ENCODE assay signal across 8 cellular contexts in genomic region chr2:26577442-26578433, GRCh38.
A peak's percentile ranks its signal among the peaks of the same experiment; 100 is the strongest.
DNase-seq lines count a peak whose midpoint lies in the region; ATAC-seq and TF ChIP-seq lines count a peak whose summit lies in the region.

No MANE protein-coding gene starts in this region.

- H3K9me3 Mint-ChIP-seq in memory B cell = no peaks in the 10 kb centered on the region

- H3K4me1 Mint-ChIP-seq in memory B cell = no peaks in the 10 kb centered on the region

- no peaks in the 10 kb centered on the region for H3K36me3 Mint-ChIP-seq in memory B cell

- DNase-seq in BE2C (peak; percentile 82), H4 (ENCODE audit: low spot score) (peak; percentile 36), NCI-H510A treated with DMSO at 0.1 percent for 48 hours (lab: John Stamatoyannopoulos, UW) (peak; percentile 76), ecto neural progenitor cell (ENCODE audit: low spot score) (peak; percentile 84), memory B cell (ENCODE audit: low spot score in 2 of 2) (peak; percentile 39 to 66)
- DNase-seq in activated CD4-positive, alpha-beta T cell treated with anti-CD3 and anti-CD28 coated beads, Interleukin-2, amount 50 U/mL, for 24 hours (ENCODE audit: low read depth in 1 of 2, low spot score in 1 of 2) = peak; percentile 50 to 58
- DNase-seq in stimulated activated CD8-positive, alpha-beta memory T cell treated with anti-CD3 and anti-CD28 coated beads, Interleukin-15, amount 100 ng/mL, for 4 hours (ENCODE audit: low read depth in 2 of 2) = peak; percentile 11 to 22

- H3K36me3 ChIP-seq in BE2C = no peaks in the 10 kb centered on the region

- no peaks in the 10 kb centered on the region for H3K9me3 ChIP-seq in BE2C

- no peaks in the 10 kb centered on the region for H3K4me1 ChIP-seq in BE2C

- no peaks in the 10 kb centered on the region for H3K27me3 ChIP-seq in BE2C

- peak; percentile 98 for TF ChIP-seq CTCF in BE2C (IDR thresholded peaks at IDR 0.05; ENCODE audit: low read depth, low read length)

- peaks cover 28% of the 10 kb centered on the region for H3K27me3 Mint-ChIP-seq in memory B cell

- no peak overlapping the region for H3K27ac Mint-ChIP-seq in memory B cell

- ATAC-seq in memory B cell (ENCODE audit: low read depth) = peak; percentile 65
- no peak for ATAC-seq in GM21717 (IDR thresholded peaks at IDR 0.05; ENCODE audit: unreplicated experiment)

- H3K4me3 ChIP-seq in BE2C (ENCODE audit: low read depth, low read length) = no peak overlapping the region

- H3K4me3 Mint-ChIP-seq in memory B cell = no peak overlapping the region

Comparison
In these comparisons a context has a peak if more than half of its experiments do, and no peak if none do; other contexts are left out.
1. DNase-seq: peak in every context shown above with its lines; median percentile 84 in ecto neural progenitor cell; 82 in BE2C; 76 in NCI-H510A treated with DMSO at 0.1 percent for 48 hours; 54 in activated CD4-positive, alpha-beta T cell treated with anti-CD3 and anti-CD28 coated beads, Interleukin-2, amount 50 U/mL, for 24 hours; 52 in memory B cell; 36 in H4; 16 in stimulated activated CD8-positive, alpha-beta memory T cell treated with anti-CD3 and anti-CD28 coated beads, Interleukin-15, amount 100 ng/mL, for 4 hours.